13 cellular contexts compared by ENCODE assay signal in genomic region chr10:97407952-97408248, GRCh38. TPM values are rescaled to one million over a fixed set of nuclear protein-coding genes. Genes with fewer than 3 reads are reported as not detected.
DNase-seq lines count a peak whose midpoint lies in the region; ATAC-seq and TF ChIP-seq lines count a peak whose summit lies in the region.
"Had no signal": no experiment of that assay in that cellular context is flagged by ENCODE, and none has a peak within 500 bp of the region (broad histone marks: within the 10 kb centered on the region; RNA-seq: fewer than 3 reads in every experiment).

No MANE protein-coding gene starts in this region.

- H3K4me1 ChIP-seq in BLaER1 treated with 17β-estradiol and CSF1 and Interleukin-3, amounts not matched to agents 10 nM and 100 nM, result peaks cover 21 to 96% (median 55%) of the 10 kb centered on the region in 10 experiments
- H3K4me1 ChIP-seq in Caco-2 (peaks cover 10% of the 10 kb centered on the region), lower lobe of right lung (peaks cover 13% of the 10 kb centered on the region), heart left ventricle (peaks cover 0 to 30% (median 6%) of the 10 kb centered on the region in 12 donors)

- H3K27me3 Mint-ChIP-seq in Caco-2 (ENCODE audit: insufficient read depth, unreplicated experiment) (no peaks in the 10 kb centered on the region), mesothelial cell of epicardium (ENCODE audit: low read depth) (no peaks in the 10 kb centered on the region)
- no peaks in the 10 kb centered on the region for H3K27me3 Mint-ChIP-seq in activated CD4-positive, alpha-beta memory T cell treated with anti-CD3 and anti-CD28 coated beads for 36 hours
- H3K27me3 Mint-ChIP-seq: stimulated activated naive CD8-positive, alpha-beta T cell treated with anti-CD3 and anti-CD28 coated beads, Interleukin-15, amount 100 ng/mL, for 72 hours had no signal

- no peak for TF ChIP-seq CTCF in Caco-2 (IDR thresholded peaks at IDR 0.05; ENCODE audit: insufficient read depth in 1 of 2, low read depth in 1 of 2, low read length in 1 of 2, severe bottlenecking in 1 of 2, unreplicated experiment in 1 of 2)
- no peak for TF ChIP-seq CTCF in lower lobe of right lung (IDR thresholded peaks at IDR 0.05)
- no peak for TF ChIP-seq CTCF in heart left ventricle (IDR thresholded peaks at IDR 0.05)
- TF ChIP-seq CTCF in mesothelial cell of epicardium (IDR thresholded peaks at IDR 0.05; ENCODE audit: unreplicated experiment), result no peak

- H3K36me3 ChIP-seq in BLaER1 treated with 17β-estradiol and CSF1 and Interleukin-3, amounts not matched to agents 10 nM and 100 nM, result no peaks in the 10 kb centered on the region
- H3K36me3 ChIP-seq in Caco-2 (ENCODE audit: control insufficient read depth, insufficient read depth, low read length) (no peaks in the 10 kb centered on the region), lower lobe of right lung (no peaks in the 10 kb centered on the region), heart left ventricle (no peaks in the 10 kb centered on the region)
- H3K36me3 ChIP-seq: breast epithelium, gastrocnemius medialis, MG63, right atrium auricular region had no signal

- no TSS peak for BruUV-seq in Caco-2 (replicated peaks; lab: Mats Ljungman, UMichigan)

- DNase-seq in Caco-2 (no peak), lower lobe of right lung (no peak), heart left ventricle (no peak), mesothelial cell of epicardium (ENCODE audit: low spot score in 2 of 2, unreplicated experiment in 2 of 2) (no peak)
- DNase-seq in activated CD4-positive, alpha-beta memory T cell treated with anti-CD3 and anti-CD28 coated beads for 36 hours, result no peak
- DNase-seq in activated CD4-positive, CD25-positive, alpha-beta regulatory T cell treated with anti-CD3 and anti-CD28 coated beads, Interleukin-2, amount 50 U/mL, for 72 hours, result no peak
- DNase-seq: gastrocnemius medialis had no signal

- no peaks in the 10 kb centered on the region for H4K20me1 ChIP-seq in BLaER1 treated with 17β-estradiol and CSF1 and Interleukin-3, amounts not matched to agents 10 nM and 100 nM

- peak overlapping the region in 7 of 11 experiments; percentile 30 to 85 (median 78); a peak in 11 of 22 replicates for H3K27ac ChIP-seq in BLaER1 treated with 17β-estradiol and CSF1 and Interleukin-3, amounts not matched to agents 10 nM and 100 nM
- H3K27ac ChIP-seq in lower lobe of right lung (peak overlapping the region; percentile 60), heart left ventricle (peak overlapping the region in 1 of 12 donors; percentile 69)
- H3K27ac ChIP-seq: GM23248, right atrium auricular region had no signal

- H3K4me2 ChIP-seq in BLaER1 treated with 17β-estradiol and CSF1 and Interleukin-3, amounts not matched to agents 10 nM and 100 nM, result peak overlapping the region in 6 of 11 experiments; percentile 82 to 93 (median 86); a peak in 11 of 22 replicates

- WGBS in heart left ventricle, 4 donors, result 83 to 96% (median 90%) methylated on average over 2 of the region's 2 CpGs

- H3K4me1 Mint-ChIP-seq in Caco-2 (ENCODE audit: low read depth, unreplicated experiment), result peaks cover 3% of the 10 kb centered on the region
- H3K4me1 Mint-ChIP-seq in activated CD4-positive, alpha-beta memory T cell treated with anti-CD3 and anti-CD28 coated beads for 36 hours (ENCODE audit: low read depth), result peaks cover 18% of the 10 kb centered on the region
- peaks cover 7% of the 10 kb centered on the region for H3K4me1 Mint-ChIP-seq in mesothelial cell of epicardium

- no peaks in the 10 kb centered on the region for H3K9me3 ChIP-seq in BLaER1 treated with 17β-estradiol and CSF1 and Interleukin-3, amounts not matched to agents 10 nM and 100 nM (replicated peaks in 1 of 11)
- H3K9me3 ChIP-seq in Caco-2, result no peaks in the 10 kb centered on the region
- H3K9me3 ChIP-seq in lower lobe of right lung, result no peaks in the 10 kb centered on the region
- no peaks in the 10 kb centered on the region for H3K9me3 ChIP-seq in heart left ventricle
- H3K9me3 ChIP-seq: breast epithelium, gastrocnemius medialis, MG63, right atrium auricular region had no signal

- H3K4me3 Mint-ChIP-seq in Caco-2 (ENCODE audit: unreplicated experiment), result no peak overlapping the region
- no peak overlapping the region for H3K4me3 Mint-ChIP-seq in activated CD4-positive, alpha-beta memory T cell treated with anti-CD3 and anti-CD28 coated beads for 36 hours
- H3K4me3 Mint-ChIP-seq in mesothelial cell of epicardium, result no peak overlapping the region

- H3K27ac Mint-ChIP-seq in Caco-2 (ENCODE audit: unreplicated experiment), result peak overlapping the region; percentile 35
- peak overlapping the region; percentile 70 for H3K27ac Mint-ChIP-seq in activated CD4-positive, alpha-beta memory T cell treated with anti-CD3 and anti-CD28 coated beads for 36 hours
- H3K27ac Mint-ChIP-seq in mesothelial cell of epicardium, result no peak overlapping the region
- H3K27ac Mint-ChIP-seq: stimulated activated naive CD8-positive, alpha-beta T cell treated with anti-CD3 and anti-CD28 coated beads, Interleukin-15, amount 100 ng/mL, for 72 hours had no signal

- H3K9me3 Mint-ChIP-seq in Caco-2 (ENCODE audit: unreplicated experiment) (no peaks in the 10 kb centered on the region), mesothelial cell of epicardium (no peaks in the 10 kb centered on the region)
- no peaks in the 10 kb centered on the region for H3K9me3 Mint-ChIP-seq in activated CD4-positive, alpha-beta memory T cell treated with anti-CD3 and anti-CD28 coated beads for 36 hours
- H3K9me3 Mint-ChIP-seq: stimulated activated naive CD8-positive, alpha-beta T cell treated with anti-CD3 and anti-CD28 coated beads, Interleukin-15, amount 100 ng/mL, for 72 hours had no signal

- H3K36me3 Mint-ChIP-seq in Caco-2 (ENCODE audit: insufficient read depth, unreplicated experiment) (peaks cover 10% of the 10 kb centered on the region), mesothelial cell of epicardium (no peaks in the 10 kb centered on the region)
- no peaks in the 10 kb centered on the region for H3K36me3 Mint-ChIP-seq in activated CD4-positive, alpha-beta memory T cell treated with anti-CD3 and anti-CD28 coated beads for 36 hours

- ATAC-seq in lower lobe of right lung (no peak), heart left ventricle (no peak)

- H3K4me3 ChIP-seq in BLaER1 treated with 17β-estradiol and CSF1 and Interleukin-3, amounts not matched to agents 10 nM and 100 nM, result no peak overlapping the region
- no peak overlapping the region for H3K4me3 ChIP-seq in Caco-2 (ENCODE audit: low read depth, low read length)
- no peak overlapping the region for H3K4me3 ChIP-seq in lower lobe of right lung
- no peak overlapping the region for H3K4me3 ChIP-seq in heart left ventricle
- H3K4me3 ChIP-seq: breast epithelium, gastrocnemius medialis, MG63 had no signal

- intact Hi-C loops in Caco-2 (cut with micrococcal nuclease; ENCODE audit: unreplicated experiment), result loop anchor here (1.0 to 10.0 kb wide), 5 partner anchors 18 to 327 kb away; partner anchors contain the start of genes EXOSC1, PGAM1, ZDHHC16 and ZFYVE27
- intact Hi-C loops in activated CD4-positive, alpha-beta memory T cell treated with anti-CD3 and anti-CD28 coated beads for 36 hours (cut with micrococcal nuclease), result loop anchor here (1.0 to 5.0 kb wide), 7 partner anchors 15 to 204 kb away; no protein-coding TSS in a partner anchor
- intact Hi-C loops in lower lobe of right lung (cut with DNase I), result no loop called here
- intact Hi-C loops in heart left ventricle (cut with DNase I), result loop anchor here in 6 of 10 donors (2.0 to 10.0 kb wide), 6 partner anchors 144 to 327 kb away; partner anchors contain the start of gene ZFYVE27 (in 1 of the 6)

- POLR2A ChIA-PET in Caco-2 (lab: Charles Lee), result interaction anchor here (0.5 kb wide), 1 partner anchor 11 kb away, joined by 8 read pairs; no protein-coding TSS in a partner anchor
- POLR2A ChIA-PET in activated CD4-positive, alpha-beta memory T cell treated with anti-CD3 and anti-CD28 coated beads for 36 hours (lab: Charles Lee), result interaction anchor here (0.7 to 3.9 kb wide), 5 partner anchors 10 to 37 kb away, joined by 3 to 19 read pairs (median 4); no protein-coding TSS in a partner anchor

- CTCF ChIA-PET in Caco-2 (lab: Charles Lee), result no interaction called here
- CTCF ChIA-PET in activated CD4-positive, alpha-beta memory T cell treated with anti-CD3 and anti-CD28 coated beads for 36 hours (lab: Charles Lee), result interaction anchor here (0.7 to 16.2 kb wide), 11 partner anchors 14 to 145 kb away, joined by 3 to 194 read pairs (median 6); partner anchors contain the start of gene PGAM1

- H3K9ac ChIP-seq in BLaER1 treated with 17β-estradiol and CSF1 and Interleukin-3, amounts not matched to agents 10 nM and 100 nM, result peak overlapping the region in 4 of 11 experiments; percentile 4 to 72 (median 53); a peak in 4 of 22 replicates
- H3K9ac ChIP-seq: GM23248 had no signal

- peak in 1 of 2 donors; percentile 0 for TF ChIP-seq POLR2A in heart left ventricle (IDR thresholded peaks at IDR 0.05)

- no peaks in the 10 kb centered on the region for H3K27me3 ChIP-seq in BLaER1 treated with 17β-estradiol and CSF1 and Interleukin-3, amounts not matched to agents 10 nM and 100 nM
- H3K27me3 ChIP-seq in Caco-2 (replicated peaks; ENCODE audit: control insufficient read depth, insufficient read depth, low read length) (no peaks in the 10 kb centered on the region), lower lobe of right lung (ENCODE audit: low read depth) (no peaks in the 10 kb centered on the region), heart left ventricle (no peaks in the 10 kb centered on the region)
- H3K27me3 ChIP-seq: breast epithelium, gastrocnemius medialis, MG63, right atrium auricular region had no signal

RNA-seq across cellular contexts. Expression of gene RRP12, which starts 6.8 kb away (rescaled TPM):
- total RNA-seq in Caco-2 (2022) (69.3 and 70.5 TPM in 2 replicates), lower lobe of right lung (24.0 TPM), heart left ventricle (10 to 100 TPM in 8 of 9 donors, 1 to 10 TPM in 1; 6.0 to 34.1 (median 18.3) TPM), mesothelial cell of epicardium (35.7 to 42.4 TPM (median 41.9 TPM) in 3 replicates)
- total RNA-seq in activated CD4-positive, alpha-beta memory T cell treated with anti-CD3 and anti-CD28 coated beads for 36 hours, result 10 to 100 TPM; 40.4 to 41.8 TPM
- 10 to 100 TPM; 32.7 to 61.2 TPM for polyA plus RNA-seq in heart left ventricle

RNA-seq across cellular contexts. Expression of gene PGAM1, which starts 18.1 kb away (rescaled TPM):
- 412 and 462 TPM in 2 replicates for total RNA-seq in Caco-2 (2022)
- 1,000 to 10,000 TPM; 1,430 to 1,457 TPM for total RNA-seq in activated CD4-positive, alpha-beta memory T cell treated with anti-CD3 and anti-CD28 coated beads for 36 hours
- total RNA-seq in lower lobe of right lung, result 133 TPM
- 100 to 1,000 TPM; 204 to 343 (median 250) TPM for total RNA-seq in heart left ventricle
- polyA plus RNA-seq in heart left ventricle, result 100 to 1,000 TPM in 1 of 2 donors, 10 to 100 TPM in 1; 41.6 to 436 TPM
- total RNA-seq in mesothelial cell of epicardium, result 188 to 197 TPM (median 188 TPM) in 3 replicates

RNA-seq across cellular contexts. Expression of gene EXOSC1, which starts 37.9 kb away (rescaled TPM):
- total RNA-seq in Caco-2 (2022) (77.5 and 84.7 TPM in 2 replicates), lower lobe of right lung (31.0 TPM), heart left ventricle (10 to 100 TPM; 14.8 to 24.6 (median 16.9) TPM), mesothelial cell of epicardium (28.2 to 31.2 TPM (median 30.6 TPM) in 3 replicates)
- 10 to 100 TPM; 69.0 to 75.1 TPM for total RNA-seq in activated CD4-positive, alpha-beta memory T cell treated with anti-CD3 and anti-CD28 coated beads for 36 hours
- polyA plus RNA-seq in heart left ventricle, result 10 to 100 TPM; 26.0 to 34.5 TPM

RNA-seq across cellular contexts. Expression of gene ZDHHC16, which starts 38.1 kb away (rescaled TPM):
- 43.5 and 48.3 TPM in 2 replicates for total RNA-seq in Caco-2 (2022)
- 10 to 100 TPM; 42.5 to 43.6 TPM for total RNA-seq in activated CD4-positive, alpha-beta memory T cell treated with anti-CD3 and anti-CD28 coated beads for 36 hours
- total RNA-seq in lower lobe of right lung, result 56.5 TPM
- total RNA-seq in heart left ventricle, result 10 to 100 TPM; 16.2 to 36.8 (median 25.2) TPM
- 10 to 100 TPM; 21.3 to 59.5 TPM for polyA plus RNA-seq in heart left ventricle
- 36.9 to 41.4 TPM (median 39.7 TPM) in 3 replicates for total RNA-seq in mesothelial cell of epicardium
